ENCODE assay signal across 8 cellular contexts in the genomic region with DNA sequence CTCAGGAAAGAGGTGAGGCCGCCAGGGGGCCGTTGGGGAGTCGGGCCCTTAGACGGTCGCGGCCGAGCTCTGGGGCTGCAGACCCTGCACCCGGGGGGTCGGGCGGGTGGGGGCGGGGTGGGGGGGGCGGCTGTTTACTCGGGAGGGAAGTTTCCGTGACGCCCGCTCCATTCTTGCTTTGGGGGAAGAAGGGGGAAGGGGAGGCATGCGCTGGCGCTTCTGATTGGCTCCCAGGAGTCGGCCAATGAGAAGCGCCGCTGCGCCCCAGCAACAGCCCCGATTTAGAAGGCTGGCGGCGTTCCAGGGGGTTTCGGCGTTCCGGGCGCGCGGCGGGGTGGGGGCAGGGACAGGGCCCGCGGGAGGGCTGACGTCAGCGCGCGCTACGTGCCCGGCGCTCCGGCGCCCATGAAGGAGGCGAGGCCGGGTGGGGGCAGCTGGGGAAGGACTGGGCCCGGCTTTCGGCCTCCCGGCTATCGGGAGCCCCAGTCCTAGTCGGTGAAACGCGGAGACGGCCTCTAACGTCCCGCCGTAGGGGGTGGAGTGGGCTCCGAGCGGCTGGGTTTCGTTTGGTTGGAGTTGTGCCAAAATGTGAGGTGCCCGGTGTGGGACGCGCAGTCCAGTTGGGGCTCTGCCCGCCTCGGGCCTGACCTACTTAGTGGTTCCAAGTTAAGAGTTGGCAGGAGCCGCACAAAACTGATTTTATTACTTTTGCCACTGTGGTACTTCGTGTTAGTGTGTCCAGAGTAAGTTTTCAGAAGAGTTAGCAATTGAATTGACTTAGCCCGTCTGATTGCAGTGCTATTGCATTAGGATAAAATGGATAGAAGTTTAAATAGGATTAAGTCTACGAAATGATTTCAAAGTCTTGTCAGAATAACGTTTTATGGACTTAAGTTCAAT. TPM values are rescaled to one million over a fixed set of nuclear protein-coding genes. Genes with fewer than 3 reads are reported as not detected.
A peak's percentile ranks its signal among the peaks of the same experiment; 100 is the strongest.
DNase-seq lines count a peak whose midpoint lies in the region; ATAC-seq and TF ChIP-seq lines count a peak whose summit lies in the region.

No MANE protein-coding gene starts in this region.

- ATAC-seq in HG02840 (IDR thresholded peaks at IDR 0.05; ENCODE audit: low FRiP score, unreplicated experiment) = peak; percentile 57
- ATAC-seq in T-cell (replicated peaks in 1 of 4) = peak; percentile 59 to 66 (median 60)

- TF ChIP-seq CTCF in GM12875 (IDR thresholded peaks at IDR 0.05; ENCODE audit: borderline replicate concordance, insufficient read depth, low read depth, low read length) (no peak), left ventricle myocardium inferior (IDR thresholded peaks at IDR 0.05; ENCODE audit: borderline replicate concordance) (peak; percentile 9), prostate gland (IDR thresholded peaks at IDR 0.05) (no peak)

- intact Hi-C loops in left ventricle myocardium inferior (cut with micrococcal nuclease) (loop anchor here (10.0 kb wide), 2 partner anchors 63 to 97 kb away; a partner anchor contains a TSS), prostate gland (cut with DNase I) (loop anchor here (5.0 kb wide), 6 partner anchors 36 to 271 kb away; a partner anchor contains a TSS)

- peak; percentile 92 for TF ChIP-seq POLR2A in prostate gland (IDR thresholded peaks at IDR 0.05)

- peak overlapping the region; percentile 90 for H3K4me3 ChIP-seq in GM12875 (ENCODE audit: low read depth, low read length)
- H3K4me3 ChIP-seq in left ventricle myocardium inferior = peak overlapping the region; percentile 99
- H3K4me3 ChIP-seq in prostate gland = peak overlapping the region; percentile 100
- H3K4me3 ChIP-seq in urinary bladder (ENCODE audit: low read depth, low read length) = peak overlapping the region; percentile 100

- under 1% methylated on average over 53 of the region's 69 CpGs for WGBS in prostate gland
- WGBS in urinary bladder = under 1% methylated on average over 69 of the region's 69 CpGs

- peak overlapping the region; percentile 87 for H3K27ac Mint-ChIP-seq in T-cell

- no peaks in the 10 kb centered on the region for H3K9me3 Mint-ChIP-seq in T-cell

- DNase-seq in NCI-H146 (lab: John Stamatoyannopoulos, UW) = peak; percentile 97
- DNase-seq in T-cell = peak; percentile 95 to 100 (median 98)
- peak; percentile 89 for DNase-seq in amniotic stem cell (lab: John Stamatoyannopoulos, UW)
- DNase-seq in left ventricle myocardium inferior = peak; percentile 100
- peak; percentile 99 for DNase-seq in prostate gland (ENCODE audit: low spot score)

- peaks cover 38% of the 10 kb centered on the region for H3K36me3 Mint-ChIP-seq in T-cell

- H3K36me3 ChIP-seq in left ventricle myocardium inferior = peaks cover 43% of the 10 kb centered on the region
- peaks cover 0 to 4% of the 10 kb centered on the region in 2 donors for H3K36me3 ChIP-seq in prostate gland
- peaks cover 2% of the 10 kb centered on the region for H3K36me3 ChIP-seq in urinary bladder (ENCODE audit: insufficient read depth)

- H3K27me3 Mint-ChIP-seq in T-cell = no peaks in the 10 kb centered on the region

- POLR2A ChIA-PET in T-cell (lab: Charles Lee) = interaction anchor here (0.6 to 2.7 kb wide), 9 partner anchors 9 to 748 kb away, joined by 3 to 17 read pairs (median 6); a partner anchor contains a TSS

- H3K4me1 Mint-ChIP-seq in T-cell = peaks cover 39 to 53% (median 51%) of the 10 kb centered on the region in 3 donors

- H3K4me1 ChIP-seq in left ventricle myocardium inferior (peaks cover 72% of the 10 kb centered on the region), prostate gland (replicated peaks) (no peaks in the 10 kb centered on the region), urinary bladder (ENCODE audit: insufficient read depth) (peaks cover 2% of the 10 kb centered on the region)

- H3K9me3 ChIP-seq in left ventricle myocardium inferior (replicated peaks) = no peaks in the 10 kb centered on the region
- no peaks in the 10 kb centered on the region for H3K9me3 ChIP-seq in prostate gland

- no peaks in the 10 kb centered on the region for H3K27me3 ChIP-seq in left ventricle myocardium inferior (ENCODE audit: low read depth)
- no peaks in the 10 kb centered on the region for H3K27me3 ChIP-seq in prostate gland (replicated peaks; ENCODE audit: insufficient read depth)

- peak overlapping the region; percentile 100 for H3K27ac ChIP-seq in left ventricle myocardium inferior (replicated peaks)
- H3K27ac ChIP-seq in prostate gland = peak overlapping the region; percentile 100
- peak overlapping the region; percentile 100 for H3K27ac ChIP-seq in urinary bladder (ENCODE audit: low read depth)

- H3K4me3 Mint-ChIP-seq in T-cell = peak overlapping the region; percentile 92 to 96 (median 94)

- CTCF ChIA-PET in T-cell (lab: Charles Lee) = no interaction called here

RNA-seq across cellular contexts. Expression of a gene that starts 1.1 kb away (rescaled TPM):
- total RNA-seq in T-cell (100 to 1,000 TPM; 421 to 792 (median 481) TPM), left ventricle myocardium inferior (180 TPM), prostate gland (100 to 1,000 TPM; 216 to 273 TPM), urinary bladder (224 TPM)
- 147 TPM for polyA plus RNA-seq in urinary bladder

RNA-seq across cellular contexts. Expression of a gene that starts 36.2 kb away (rescaled TPM):
- total RNA-seq in T-cell (not detected), left ventricle myocardium inferior (not detected), prostate gland (1 to 10 TPM; 1.0 to 5.7 TPM), urinary bladder (8.6 TPM)
- 1.3 TPM for polyA plus RNA-seq in urinary bladder

Comparison
In these comparisons a context has a peak if more than half of its experiments do, and no peak if none do; other contexts are left out.
1. Peak in every context shown above with its lines: DNase-seq, ATAC-seq, H3K4me3 ChIP-seq and H3K27ac ChIP-seq.